In genomic region chr2:190862591-190862991, GRCh38 we compare ENCODE assay signal across 11 cellular contexts. TPM values are rescaled to one million over a fixed set of nuclear protein-coding genes. Genes with fewer than 3 reads are reported as not detected.
A peak's percentile ranks its signal among the peaks of the same experiment; 100 is the strongest.
DNase-seq lines count a peak whose midpoint lies in the region; TF ChIP-seq lines count a peak whose summit lies in the region.
"Had no signal": no experiment of that assay in that cellular context is flagged by ENCODE, and none has a peak within 500 bp of the region (broad histone marks: within the 10 kb centered on the region; RNA-seq: fewer than 3 reads in every experiment).

No MANE protein-coding gene starts in this region.

- H3K4me3 Mint-ChIP-seq in neural progenitor cell, result no peak overlapping the region
- H3K4me3 Mint-ChIP-seq: nephron had no signal

- TF ChIP-seq CTCF in brain microvascular endothelial cell (IDR thresholded peaks at IDR 0.05; ENCODE audit: low read depth, low read length, missing control alignments) (no peak), neural progenitor cell (IDR thresholded peaks at IDR 0.05) (no peak), testis (IDR thresholded peaks at IDR 0.05) (no peak)

- H3K79me2 ChIP-seq in trophoblast cell (ENCODE audit: control insufficient read depth, insufficient read depth, low read length, poor library complexity) (peaks cover 1% of the 10 kb centered on the region), neural progenitor cell (ENCODE audit: low read depth) (no peaks in the 10 kb centered on the region)

- no peak overlapping the region for H4K12ac ChIP-seq in trophoblast cell (ENCODE audit: low read depth, low read length)

- peaks cover 5 to 14% of the 10 kb centered on the region in 2 experiments for H3K4me1 ChIP-seq in trophoblast cell (ENCODE audit: control insufficient read depth in 1 of 2, insufficient read depth in 2 of 2, low read length in 2 of 2)
- H3K4me1 ChIP-seq in neural progenitor cell, result peaks cover 8% of the 10 kb centered on the region
- no peaks in the 10 kb centered on the region for H3K4me1 ChIP-seq in testis

- H3K9ac ChIP-seq in trophoblast cell (ENCODE audit: low read length), result no peak overlapping the region
- H3K9ac ChIP-seq in neural progenitor cell, result no peak overlapping the region

- H3K79me1 ChIP-seq in trophoblast cell (ENCODE audit: low read length), result peaks cover 18% of the 10 kb centered on the region

- H3K36me3 Mint-ChIP-seq in neural progenitor cell, result no peaks in the 10 kb centered on the region

- peaks cover 6% of the 10 kb centered on the region for H3K27me3 Mint-ChIP-seq in neural progenitor cell (ENCODE audit: insufficient read depth, low read depth)

- no peaks in the 10 kb centered on the region for H3K9me3 Mint-ChIP-seq in neural progenitor cell
- H3K9me3 Mint-ChIP-seq: nephron had no signal

- DNase-seq in NCI-H748 (lab: John Stamatoyannopoulos, UW; ENCODE audit: unreplicated experiment), result peak; percentile 45
- DNase-seq in NCI-H748 treated with DMSO at 0.1 percent for 48 hours (lab: John Stamatoyannopoulos, UW), result no peak
- DNase-seq in brain microvascular endothelial cell, result peak; percentile 32
- DNase-seq in trophoblast cell, result peak; percentile 45 to 76
- DNase-seq in neural progenitor cell (ENCODE audit: low spot score), result no peak
- no peak for DNase-seq in NCI-H446 treated with DMSO at 0.1 percent for 48 hours (lab: John Stamatoyannopoulos, UW)
- DNase-seq in testis, result no peak
- DNase-seq: effector memory CD4-positive, alpha-beta T cell had no signal

- H2AFZ ChIP-seq in trophoblast cell (ENCODE audit: insufficient read depth, low read length, poor library complexity) (no peak overlapping the region), neural progenitor cell (replicated peaks) (no peak overlapping the region)

- H2BK120ac ChIP-seq in trophoblast cell (ENCODE audit: insufficient read depth, low read length, poor library complexity), result no peak overlapping the region

- H3K36me3 ChIP-seq in brain microvascular endothelial cell (replicated peaks), result no peaks in the 10 kb centered on the region
- H3K36me3 ChIP-seq in trophoblast cell (ENCODE audit: control insufficient read depth in 1 of 2, insufficient read depth in 2 of 2, low read length in 2 of 2), result no peaks in the 10 kb centered on the region
- no peaks in the 10 kb centered on the region for H3K36me3 ChIP-seq in neural progenitor cell
- no peaks in the 10 kb centered on the region for H3K36me3 ChIP-seq in testis (ENCODE audit: low read depth, missing control alignments)

- H3K27ac ChIP-seq in brain microvascular endothelial cell (no peak overlapping the region), trophoblast cell (ENCODE audit: low read depth, low read length) (peak overlapping the region; percentile 93), neural progenitor cell (no peak overlapping the region), testis (no peak overlapping the region)
- H3K27ac ChIP-seq: RWPE1 had no signal

- no peak for TF ChIP-seq RAD21 in Ishikawa (IDR thresholded peaks at IDR 0.05; ENCODE audit: low read depth)

- no peak overlapping the region for H4K8ac ChIP-seq in trophoblast cell (ENCODE audit: low read depth, low read length)

- peaks cover 9% of the 10 kb centered on the region for H3K4me1 Mint-ChIP-seq in neural progenitor cell

- H3K9me3 ChIP-seq in trophoblast cell (ENCODE audit: insufficient read depth, low read depth, low read length) (no peaks in the 10 kb centered on the region), neural progenitor cell (ENCODE audit: low read depth) (no peaks in the 10 kb centered on the region), testis (no peaks in the 10 kb centered on the region)

- TF ChIP-seq POLR2A in testis (IDR thresholded peaks at IDR 0.05), result no peak

- no peak overlapping the region for H2BK12ac ChIP-seq in trophoblast cell (ENCODE audit: low read length)

- no peak overlapping the region for H2AK5ac ChIP-seq in trophoblast cell (ENCODE audit: low read length)

- H2BK5ac ChIP-seq in trophoblast cell (ENCODE audit: low read depth, low read length, poor library complexity), result no peak overlapping the region

- no CpG with 5 or more reads among the region's 2 CpGs for WGBS in trophoblast cell (ENCODE audit: extremely low coverage, insufficient coverage, insufficient read length)
- WGBS in testis, 2 donors, result 76 to 95% methylated on average over 2 of the region's 2 CpGs

- no peaks in the 10 kb centered on the region for H4K20me1 ChIP-seq in neural progenitor cell (ENCODE audit: low read depth)

- no peak overlapping the region for H3K14ac ChIP-seq in trophoblast cell (ENCODE audit: low read length)

- H3K27ac Mint-ChIP-seq in neural progenitor cell, result no peak overlapping the region
- H3K27ac Mint-ChIP-seq: nephron had no signal

- intact Hi-C loops in testis (cut with DNase I; ENCODE audit: low total_unique reads), result no loop called here

- H3K23ac ChIP-seq in trophoblast cell (ENCODE audit: low read length), result no peak overlapping the region

- H3K4me2 ChIP-seq in trophoblast cell (ENCODE audit: low read length) (no peak overlapping the region), neural progenitor cell (no peak overlapping the region)

- H3K4me3 ChIP-seq in brain microvascular endothelial cell (ENCODE audit: low read depth, low read length) (no peak overlapping the region), trophoblast cell (ENCODE audit: low read depth, low read length) (no peak overlapping the region), neural progenitor cell (no peak overlapping the region), testis (no peak overlapping the region)

- H3K27me3 ChIP-seq in brain microvascular endothelial cell (replicated peaks), result no peaks in the 10 kb centered on the region
- no peaks in the 10 kb centered on the region for H3K27me3 ChIP-seq in trophoblast cell (ENCODE audit: insufficient read depth, low read length)
- no peaks in the 10 kb centered on the region for H3K27me3 ChIP-seq in neural progenitor cell
- H3K27me3 ChIP-seq in testis, result no peaks in the 10 kb centered on the region

- in situ Hi-C loops in brain microvascular endothelial cell (cut with HindIII; ENCODE audit: low pct_ligation_motif_present, low sequenced_read_pairs), result no loop called here

- H3K4ac ChIP-seq in trophoblast cell (ENCODE audit: low read depth, low read length), result no peak overlapping the region

- H4K91ac ChIP-seq in trophoblast cell (ENCODE audit: low read depth, low read length), result no peak overlapping the region

- H3K18ac ChIP-seq in trophoblast cell (ENCODE audit: low read length), result no peak overlapping the region

- no peaks in the 10 kb centered on the region for H3F3A ChIP-seq in neural progenitor cell (ENCODE audit: low read depth)

- no peak for TF ChIP-seq EP300 in Ishikawa (IDR thresholded peaks at IDR 0.05; ENCODE audit: borderline replicate concordance)

TF ChIP-seq in Ishikawa, 13 proteins besides CTCF, POLR2A, EP300 and RAD21:
- no peak for TF ChIP-seq EGR1 (IDR thresholded peaks at IDR 0.05)
- TF ChIP-seq TCF12 (IDR thresholded peaks at IDR 0.05; ENCODE audit: low read depth), result no peak
- TF ChIP-seq CEBPB (IDR thresholded peaks at IDR 0.05), result peak; percentile 37
- TF ChIP-seq CREB1 (IDR thresholded peaks at IDR 0.05; ENCODE audit: low read depth), result no peak
- TF ChIP-seq NFIC (IDR thresholded peaks at IDR 0.05), result no peak
- no peak for TF ChIP-seq FOXM1 (IDR thresholded peaks at IDR 0.05; ENCODE audit: borderline replicate concordance, low read depth)
- TF ChIP-seq ZBTB7A (IDR thresholded peaks at IDR 0.05; ENCODE audit: low read depth), result no peak

RNA-seq across cellular contexts. Expression of gene GLS, which starts 18.0 kb away (rescaled TPM):
- 54.9 and 60.3 TPM in 2 replicates for polyA plus RNA-seq in trophoblast cell (2013)
- total RNA-seq in neural progenitor cell (ENCODE audit: low replicate concordance) (42.0 and 54.0 TPM in 2 replicates), testis (100 to 1,000 TPM in 1 of 2 donors, 10 to 100 TPM in 1; 77.7 to 130 TPM)
- 22.8 TPM for polyA plus RNA-seq in testis (ENCODE audit: insufficient read depth, low read depth, low replicate concordance)

Comparison
In these comparisons a context has a peak if more than half of its experiments do, and no peak if none do; other contexts are left out.
1. DNase-seq: peak in NCI-H748 (single experiment), brain microvascular endothelial cell (single experiment) and trophoblast cell (2 of 2); none in NCI-H748 treated with DMSO at 0.1 percent for 48 hours (single experiment), neural progenitor cell (single experiment), NCI-H446 treated with DMSO at 0.1 percent for 48 hours (single experiment) and testis (single experiment).